ENCODE assay signal across 1 cellular context in the genomic region with DNA sequence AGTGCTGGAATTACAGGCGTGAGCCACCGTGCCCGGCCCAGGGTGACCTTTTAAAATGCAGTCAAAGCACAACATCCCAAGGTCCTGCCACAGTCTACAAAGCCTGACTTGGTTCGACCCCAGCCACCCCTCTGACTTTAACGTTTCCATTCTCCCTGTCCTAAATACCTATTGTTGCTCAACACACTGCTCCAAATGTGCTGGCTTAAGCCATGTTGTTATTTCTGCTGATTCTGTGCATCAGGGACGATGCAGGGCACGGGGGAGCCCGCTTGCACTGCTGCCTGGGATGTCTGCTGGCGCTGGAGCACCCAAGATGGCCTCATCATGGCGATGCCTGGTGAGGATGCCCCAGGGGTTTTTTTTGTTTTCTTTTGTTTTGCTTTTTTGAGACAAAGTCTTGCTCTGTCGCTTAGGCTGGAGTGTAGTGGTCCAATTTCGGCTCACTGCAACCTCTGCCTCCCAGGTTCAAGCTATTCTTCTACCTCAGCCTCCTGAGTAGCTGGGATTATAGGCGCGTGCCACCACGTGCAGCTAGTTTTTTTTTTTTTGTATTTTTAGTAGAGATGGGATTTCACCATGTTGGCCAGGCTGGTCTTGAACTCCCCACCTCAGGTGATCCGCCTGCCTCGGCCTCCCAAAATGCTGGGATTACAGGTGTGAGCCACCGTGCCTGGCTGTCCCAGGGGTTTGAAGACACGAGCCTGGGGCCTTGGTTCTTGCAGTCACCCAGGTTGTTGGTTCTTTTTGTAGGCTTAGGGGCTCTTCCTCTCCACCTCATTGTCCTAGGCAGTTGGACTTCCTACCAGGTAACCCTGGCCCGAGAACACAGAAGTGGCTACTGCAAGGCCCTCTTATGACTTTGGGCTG.
A peak's percentile ranks its signal among the peaks of the same experiment; 100 is the strongest.
TF ChIP-seq lines count a peak whose summit lies in the region.

No MANE protein-coding gene starts in this region.

TF ChIP-seq in HepG2, 621 proteins besides CTCF, POLR2A, EP300 and RAD21 (continues in another document):
- TF ChIP-seq SSRP1 (CRISPR knock-in tag; IDR thresholded peaks at IDR 0.05) (0 out of 2 replicates have a peak, but pooled peaks have one; percentile 81), NONO (IDR thresholded peaks at IDR 0.05) (no peak), NONO (CRISPR knock-in tag; conservative IDR thresholded peaks at IDR 0.05) (peak; percentile 4; the same call in 1 of the 2 replicates), XBP1 (CRISPR knock-in tag; IDR thresholded peaks at IDR 0.05) (no peak), JUN (CRISPR knock-in tag; IDR thresholded peaks at IDR 0.05) (0 out of 2 replicates have a peak, but pooled peaks have one; percentile 32), ZNF781 (CRISPR knock-in tag; IDR thresholded peaks at IDR 0.05; ENCODE audit: borderline replicate concordance, not compliant biosample characterization) (peak; percentile 64), NFE2 (CRISPR knock-in tag; IDR thresholded peaks at IDR 0.05) (no peak), EED (CRISPR knock-in tag; IDR thresholded peaks at IDR 0.05) (0 out of 2 replicates have a peak, but pooled peaks have one; percentile 54), CEBPG (CRISPR knock-in tag; IDR thresholded peaks at IDR 0.05) (peak; percentile 80), ZNF768 (CRISPR knock-in tag; IDR thresholded peaks at IDR 0.05) (0 out of 2 replicates have a peak, but pooled peaks have one; percentile 1), ZNF354B (CRISPR knock-in tag; IDR thresholded peaks at IDR 0.05) (0 out of 2 replicates have a peak, but pooled peaks have one; percentile 38), CEBPB (IDR thresholded peaks at IDR 0.05; ENCODE audit: borderline replicate concordance, low read depth, low read length) (peak; percentile 82), KLF15 (CRISPR knock-in tag; IDR thresholded peaks at IDR 0.05; ENCODE audit: borderline replicate concordance) (no peak), ZSCAN31 (CRISPR knock-in tag; IDR thresholded peaks at IDR 0.05; ENCODE audit: low read depth) (0 out of 2 replicates have a peak, but pooled peaks have one; percentile 15), DMAP1 (CRISPR knock-in tag; IDR thresholded peaks at IDR 0.05) (no peak), MAFK (conservative IDR thresholded peaks at IDR 0.05 in 1 of 2, IDR thresholded peaks at IDR 0.05 in 1 of 2; ENCODE audit: low read length in 2 of 2) (peak in 1 of 2 experiments; percentile 26; a peak in 1 of 4 replicates), BCL6 (CRISPR knock-in tag; IDR thresholded peaks at IDR 0.05) (no peak), MEIS1 (CRISPR knock-in tag; IDR thresholded peaks at IDR 0.05; ENCODE audit: borderline replicate concordance) (0 out of 2 replicates have a peak, but pooled peaks have one; percentile 24)
- TF ChIP-seq, protein P1, sequence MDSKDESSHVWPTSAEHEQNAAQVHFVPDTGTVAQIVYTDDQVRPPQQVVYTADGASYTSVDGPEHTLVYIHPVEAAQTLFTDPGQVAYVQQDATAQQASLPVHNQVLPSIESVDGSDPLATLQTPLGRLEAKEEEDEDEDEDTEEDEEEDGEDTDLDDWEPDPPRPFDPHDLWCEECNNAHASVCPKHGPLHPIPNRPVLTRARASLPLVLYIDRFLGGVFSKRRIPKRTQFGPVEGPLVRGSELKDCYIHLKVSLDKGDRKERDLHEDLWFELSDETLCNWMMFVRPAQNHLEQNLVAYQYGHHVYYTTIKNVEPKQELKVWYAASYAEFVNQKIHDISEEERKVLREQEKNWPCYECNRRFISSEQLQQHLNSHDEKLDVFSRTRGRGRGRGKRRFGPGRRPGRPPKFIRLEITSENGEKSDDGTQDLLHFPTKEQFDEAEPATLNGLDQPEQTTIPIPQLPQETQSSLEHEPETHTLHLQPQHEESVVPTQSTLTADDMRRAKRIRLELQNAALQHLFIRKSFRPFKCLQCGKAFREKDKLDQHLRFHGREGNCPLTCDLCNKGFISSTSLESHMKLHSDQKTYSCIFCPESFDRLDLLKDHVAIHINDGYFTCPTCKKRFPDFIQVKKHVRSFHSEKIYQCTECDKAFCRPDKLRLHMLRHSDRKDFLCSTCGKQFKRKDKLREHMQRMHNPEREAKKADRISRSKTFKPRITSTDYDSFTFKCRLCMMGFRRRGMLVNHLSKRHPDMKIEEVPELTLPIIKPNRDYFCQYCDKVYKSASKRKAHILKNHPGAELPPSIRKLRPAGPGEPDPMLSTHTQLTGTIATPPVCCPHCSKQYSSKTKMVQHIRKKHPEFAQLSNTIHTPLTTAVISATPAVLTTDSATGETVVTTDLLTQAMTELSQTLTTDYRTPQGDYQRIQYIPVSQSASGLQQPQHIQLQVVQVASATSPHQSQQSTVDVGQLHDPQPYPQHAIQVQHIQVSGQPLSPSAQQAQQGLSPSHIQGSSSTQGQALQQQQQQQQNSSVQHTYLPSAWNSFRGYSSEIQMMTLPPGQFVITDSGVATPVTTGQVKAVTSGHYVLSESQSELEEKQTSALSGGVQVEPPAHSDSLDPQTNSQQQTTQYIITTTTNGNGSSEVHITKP (CRISPR knock-in tag; IDR thresholded peaks at IDR 0.05; ENCODE audit: low read depth) = peak; percentile 93
- TF ChIP-seq, protein P2, sequence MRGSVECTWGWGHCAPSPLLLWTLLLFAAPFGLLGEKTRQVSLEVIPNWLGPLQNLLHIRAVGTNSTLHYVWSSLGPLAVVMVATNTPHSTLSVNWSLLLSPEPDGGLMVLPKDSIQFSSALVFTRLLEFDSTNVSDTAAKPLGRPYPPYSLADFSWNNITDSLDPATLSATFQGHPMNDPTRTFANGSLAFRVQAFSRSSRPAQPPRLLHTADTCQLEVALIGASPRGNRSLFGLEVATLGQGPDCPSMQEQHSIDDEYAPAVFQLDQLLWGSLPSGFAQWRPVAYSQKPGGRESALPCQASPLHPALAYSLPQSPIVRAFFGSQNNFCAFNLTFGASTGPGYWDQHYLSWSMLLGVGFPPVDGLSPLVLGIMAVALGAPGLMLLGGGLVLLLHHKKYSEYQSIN (CRISPR knock-in tag; IDR thresholded peaks at IDR 0.05; ENCODE audit: borderline replicate concordance) = no peak
- TF ChIP-seq, protein P3, sequence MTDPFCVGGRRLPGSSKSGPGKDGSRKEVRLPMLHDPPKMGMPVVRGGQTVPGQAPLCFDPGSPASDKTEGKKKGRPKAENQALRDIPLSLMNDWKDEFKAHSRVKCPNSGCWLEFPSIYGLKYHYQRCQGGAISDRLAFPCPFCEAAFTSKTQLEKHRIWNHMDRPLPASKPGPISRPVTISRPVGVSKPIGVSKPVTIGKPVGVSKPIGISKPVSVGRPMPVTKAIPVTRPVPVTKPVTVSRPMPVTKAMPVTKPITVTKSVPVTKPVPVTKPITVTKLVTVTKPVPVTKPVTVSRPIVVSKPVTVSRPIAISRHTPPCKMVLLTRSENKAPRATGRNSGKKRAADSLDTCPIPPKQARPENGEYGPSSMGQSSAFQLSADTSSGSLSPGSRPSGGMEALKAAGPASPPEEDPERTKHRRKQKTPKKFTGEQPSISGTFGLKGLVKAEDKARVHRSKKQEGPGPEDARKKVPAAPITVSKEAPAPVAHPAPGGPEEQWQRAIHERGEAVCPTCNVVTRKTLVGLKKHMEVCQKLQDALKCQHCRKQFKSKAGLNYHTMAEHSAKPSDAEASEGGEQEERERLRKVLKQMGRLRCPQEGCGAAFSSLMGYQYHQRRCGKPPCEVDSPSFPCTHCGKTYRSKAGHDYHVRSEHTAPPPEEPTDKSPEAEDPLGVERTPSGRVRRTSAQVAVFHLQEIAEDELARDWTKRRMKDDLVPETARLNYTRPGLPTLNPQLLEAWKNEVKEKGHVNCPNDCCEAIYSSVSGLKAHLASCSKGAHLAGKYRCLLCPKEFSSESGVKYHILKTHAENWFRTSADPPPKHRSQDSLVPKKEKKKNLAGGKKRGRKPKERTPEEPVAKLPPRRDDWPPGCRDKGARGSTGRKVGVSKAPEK (CRISPR knock-in tag; IDR thresholded peaks at IDR 0.05; ENCODE audit: borderline replicate concordance) = 0 out of 2 replicates have a peak, but pooled peaks have one; percentile 11
- TF ChIP-seq, protein P4, sequence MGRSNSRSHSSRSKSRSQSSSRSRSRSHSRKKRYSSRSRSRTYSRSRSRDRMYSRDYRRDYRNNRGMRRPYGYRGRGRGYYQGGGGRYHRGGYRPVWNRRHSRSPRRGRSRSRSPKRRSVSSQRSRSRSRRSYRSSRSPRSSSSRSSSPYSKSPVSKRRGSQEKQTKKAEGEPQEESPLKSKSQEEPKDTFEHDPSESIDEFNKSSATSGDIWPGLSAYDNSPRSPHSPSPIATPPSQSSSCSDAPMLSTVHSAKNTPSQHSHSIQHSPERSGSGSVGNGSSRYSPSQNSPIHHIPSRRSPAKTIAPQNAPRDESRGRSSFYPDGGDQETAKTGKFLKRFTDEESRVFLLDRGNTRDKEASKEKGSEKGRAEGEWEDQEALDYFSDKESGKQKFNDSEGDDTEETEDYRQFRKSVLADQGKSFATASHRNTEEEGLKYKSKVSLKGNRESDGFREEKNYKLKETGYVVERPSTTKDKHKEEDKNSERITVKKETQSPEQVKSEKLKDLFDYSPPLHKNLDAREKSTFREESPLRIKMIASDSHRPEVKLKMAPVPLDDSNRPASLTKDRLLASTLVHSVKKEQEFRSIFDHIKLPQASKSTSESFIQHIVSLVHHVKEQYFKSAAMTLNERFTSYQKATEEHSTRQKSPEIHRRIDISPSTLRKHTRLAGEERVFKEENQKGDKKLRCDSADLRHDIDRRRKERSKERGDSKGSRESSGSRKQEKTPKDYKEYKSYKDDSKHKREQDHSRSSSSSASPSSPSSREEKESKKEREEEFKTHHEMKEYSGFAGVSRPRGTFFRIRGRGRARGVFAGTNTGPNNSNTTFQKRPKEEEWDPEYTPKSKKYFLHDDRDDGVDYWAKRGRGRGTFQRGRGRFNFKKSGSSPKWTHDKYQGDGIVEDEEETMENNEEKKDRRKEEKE (IDR thresholded peaks at IDR 0.05) = no peak
- TF ChIP-seq, protein P5, sequence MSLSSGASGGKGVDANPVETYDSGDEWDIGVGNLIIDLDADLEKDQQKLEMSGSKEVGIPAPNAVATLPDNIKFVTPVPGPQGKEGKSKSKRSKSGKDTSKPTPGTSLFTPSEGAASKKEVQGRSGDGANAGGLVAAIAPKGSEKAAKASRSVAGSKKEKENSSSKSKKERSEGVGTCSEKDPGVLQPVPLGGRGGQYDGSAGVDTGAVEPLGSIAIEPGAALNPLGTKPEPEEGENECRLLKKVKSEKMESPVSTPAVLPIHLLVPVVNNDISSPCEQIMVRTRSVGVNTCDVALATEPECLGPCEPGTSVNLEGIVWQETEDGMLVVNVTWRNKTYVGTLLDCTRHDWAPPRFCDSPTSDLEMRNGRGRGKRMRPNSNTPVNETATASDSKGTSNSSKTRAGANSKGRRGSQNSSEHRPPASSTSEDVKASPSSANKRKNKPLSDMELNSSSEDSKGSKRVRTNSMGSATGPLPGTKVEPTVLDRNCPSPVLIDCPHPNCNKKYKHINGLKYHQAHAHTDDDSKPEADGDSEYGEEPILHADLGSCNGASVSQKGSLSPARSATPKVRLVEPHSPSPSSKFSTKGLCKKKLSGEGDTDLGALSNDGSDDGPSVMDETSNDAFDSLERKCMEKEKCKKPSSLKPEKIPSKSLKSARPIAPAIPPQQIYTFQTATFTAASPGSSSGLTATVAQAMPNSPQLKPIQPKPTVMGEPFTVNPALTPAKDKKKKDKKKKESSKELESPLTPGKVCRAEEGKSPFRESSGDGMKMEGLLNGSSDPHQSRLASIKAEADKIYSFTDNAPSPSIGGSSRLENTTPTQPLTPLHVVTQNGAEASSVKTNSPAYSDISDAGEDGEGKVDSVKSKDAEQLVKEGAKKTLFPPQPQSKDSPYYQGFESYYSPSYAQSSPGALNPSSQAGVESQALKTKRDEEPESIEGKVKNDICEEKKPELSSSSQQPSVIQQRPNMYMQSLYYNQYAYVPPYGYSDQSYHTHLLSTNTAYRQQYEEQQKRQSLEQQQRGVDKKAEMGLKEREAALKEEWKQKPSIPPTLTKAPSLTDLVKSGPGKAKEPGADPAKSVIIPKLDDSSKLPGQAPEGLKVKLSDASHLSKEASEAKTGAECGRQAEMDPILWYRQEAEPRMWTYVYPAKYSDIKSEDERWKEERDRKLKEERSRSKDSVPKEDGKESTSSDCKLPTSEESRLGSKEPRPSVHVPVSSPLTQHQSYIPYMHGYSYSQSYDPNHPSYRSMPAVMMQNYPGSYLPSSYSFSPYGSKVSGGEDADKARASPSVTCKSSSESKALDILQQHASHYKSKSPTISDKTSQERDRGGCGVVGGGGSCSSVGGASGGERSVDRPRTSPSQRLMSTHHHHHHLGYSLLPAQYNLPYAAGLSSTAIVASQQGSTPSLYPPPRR (CRISPR knock-in tag; IDR thresholded peaks at IDR 0.05; ENCODE audit: borderline replicate concordance) = peak; percentile 20; the same call in 1 of the 2 replicates
- TF ChIP-seq, protein P6, sequence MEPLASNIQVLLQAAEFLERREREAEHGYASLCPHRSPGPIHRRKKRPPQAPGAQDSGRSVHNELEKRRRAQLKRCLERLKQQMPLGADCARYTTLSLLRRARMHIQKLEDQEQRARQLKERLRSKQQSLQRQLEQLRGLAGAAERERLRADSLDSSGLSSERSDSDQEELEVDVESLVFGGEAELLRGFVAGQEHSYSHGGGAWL (CRISPR knock-in tag; IDR thresholded peaks at IDR 0.05) = 0 out of 2 replicates have a peak, but pooled peaks have one; percentile 15
- TF ChIP-seq, protein P7, sequence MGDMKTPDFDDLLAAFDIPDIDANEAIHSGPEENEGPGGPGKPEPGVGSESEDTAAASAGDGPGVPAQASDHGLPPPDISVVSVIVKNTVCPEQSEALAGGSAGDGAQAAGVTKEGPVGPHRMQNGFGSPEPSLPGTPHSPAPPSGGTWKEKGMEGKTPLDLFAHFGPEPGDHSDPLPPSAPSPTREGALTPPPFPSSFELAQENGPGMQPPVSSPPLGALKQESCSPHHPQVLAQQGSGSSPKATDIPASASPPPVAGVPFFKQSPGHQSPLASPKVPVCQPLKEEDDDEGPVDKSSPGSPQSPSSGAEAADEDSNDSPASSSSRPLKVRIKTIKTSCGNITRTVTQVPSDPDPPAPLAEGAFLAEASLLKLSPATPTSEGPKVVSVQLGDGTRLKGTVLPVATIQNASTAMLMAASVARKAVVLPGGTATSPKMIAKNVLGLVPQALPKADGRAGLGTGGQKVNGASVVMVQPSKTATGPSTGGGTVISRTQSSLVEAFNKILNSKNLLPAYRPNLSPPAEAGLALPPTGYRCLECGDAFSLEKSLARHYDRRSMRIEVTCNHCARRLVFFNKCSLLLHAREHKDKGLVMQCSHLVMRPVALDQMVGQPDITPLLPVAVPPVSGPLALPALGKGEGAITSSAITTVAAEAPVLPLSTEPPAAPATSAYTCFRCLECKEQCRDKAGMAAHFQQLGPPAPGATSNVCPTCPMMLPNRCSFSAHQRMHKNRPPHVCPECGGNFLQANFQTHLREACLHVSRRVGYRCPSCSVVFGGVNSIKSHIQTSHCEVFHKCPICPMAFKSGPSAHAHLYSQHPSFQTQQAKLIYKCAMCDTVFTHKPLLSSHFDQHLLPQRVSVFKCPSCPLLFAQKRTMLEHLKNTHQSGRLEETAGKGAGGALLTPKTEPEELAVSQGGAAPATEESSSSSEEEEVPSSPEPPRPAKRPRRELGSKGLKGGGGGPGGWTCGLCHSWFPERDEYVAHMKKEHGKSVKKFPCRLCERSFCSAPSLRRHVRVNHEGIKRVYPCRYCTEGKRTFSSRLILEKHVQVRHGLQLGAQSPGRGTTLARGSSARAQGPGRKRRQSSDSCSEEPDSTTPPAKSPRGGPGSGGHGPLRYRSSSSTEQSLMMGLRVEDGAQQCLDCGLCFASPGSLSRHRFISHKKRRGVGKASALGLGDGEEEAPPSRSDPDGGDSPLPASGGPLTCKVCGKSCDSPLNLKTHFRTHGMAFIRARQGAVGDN (CRISPR knock-in tag; IDR thresholded peaks at IDR 0.05) = no peak
- TF ChIP-seq, protein P8, sequence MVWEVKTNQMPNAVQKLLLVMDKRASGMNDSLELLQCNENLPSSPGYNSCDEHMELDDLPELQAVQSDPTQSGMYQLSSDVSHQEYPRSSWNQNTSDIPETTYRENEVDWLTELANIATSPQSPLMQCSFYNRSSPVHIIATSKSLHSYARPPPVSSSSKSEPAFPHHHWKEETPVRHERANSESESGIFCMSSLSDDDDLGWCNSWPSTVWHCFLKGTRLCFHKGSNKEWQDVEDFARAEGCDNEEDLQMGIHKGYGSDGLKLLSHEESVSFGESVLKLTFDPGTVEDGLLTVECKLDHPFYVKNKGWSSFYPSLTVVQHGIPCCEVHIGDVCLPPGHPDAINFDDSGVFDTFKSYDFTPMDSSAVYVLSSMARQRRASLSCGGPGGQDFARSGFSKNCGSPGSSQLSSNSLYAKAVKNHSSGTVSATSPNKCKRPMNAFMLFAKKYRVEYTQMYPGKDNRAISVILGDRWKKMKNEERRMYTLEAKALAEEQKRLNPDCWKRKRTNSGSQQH (CRISPR knock-in tag; IDR thresholded peaks at IDR 0.05; ENCODE audit: low read depth) = 0 out of 2 replicates have a peak, but pooled peaks have one; percentile 17
